9 cellular contexts compared by ENCODE assay signal in the genomic region with DNA sequence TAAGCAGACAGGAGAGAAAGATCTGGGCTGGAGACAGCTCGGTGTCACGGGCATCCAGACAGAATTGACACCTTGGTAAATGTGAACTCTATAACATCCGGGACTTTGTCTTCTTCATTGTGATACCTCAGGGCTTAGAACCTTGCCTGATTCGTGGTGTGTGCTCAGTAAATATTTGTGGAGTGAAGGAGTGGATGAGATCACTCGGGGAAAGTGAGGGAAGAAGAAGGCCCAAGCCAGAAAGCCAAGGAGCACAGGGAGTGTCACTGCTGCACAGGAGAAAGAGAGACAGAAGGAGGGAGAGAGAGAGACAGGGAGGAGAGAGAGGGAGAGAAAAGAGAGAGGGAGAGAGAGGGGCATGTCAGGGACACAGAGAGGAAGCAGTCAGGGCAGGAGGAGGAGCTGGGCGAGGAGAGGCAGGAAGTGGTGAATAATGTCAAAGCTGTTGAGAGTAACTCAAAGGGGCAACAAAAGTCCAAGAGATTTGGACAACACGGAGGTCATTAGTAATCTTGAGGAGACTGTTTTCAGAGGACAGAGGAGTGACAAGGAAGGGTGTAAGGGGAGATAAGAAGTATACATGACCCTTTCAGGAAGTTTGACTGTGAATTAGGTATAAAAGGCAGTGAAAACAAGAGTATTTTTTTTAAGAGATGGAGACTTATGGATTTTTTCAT.
DNase-seq lines count a peak whose midpoint lies in the region; ATAC-seq, FAIRE-seq and TF ChIP-seq lines count a peak whose summit lies in the region.
"Had no signal": no experiment of that assay in that cellular context is flagged by ENCODE, and none has a peak within 500 bp of the region (broad histone marks: within the 10 kb centered on the region; RNA-seq: fewer than 3 reads in every experiment).

No MANE protein-coding gene starts in this region.

- SMC1A ChIA-PET in GM12878 (lab: Charles Lee; ENCODE audit: uncharacterized antibody, unreplicated experiment) = interaction anchor here (0.9 to 1.2 kb wide), 2 partner anchors 15 to 171 kb away, joined by 3 to 4 read pairs; no protein-coding TSS in a partner anchor

- H3K9ac ChIP-seq in Loucy (ENCODE audit: low read depth, low read length, poor library complexity, severe bottlenecking) = no peak overlapping the region
- H3K9ac ChIP-seq in GM12878 (ENCODE audit: control insufficient read depth, insufficient read depth, low read length) = no peak overlapping the region
- no peak overlapping the region for H3K9ac ChIP-seq in neural progenitor cell

- ATAC-seq in GM12878 (peak; percentile 46; the same call in 2 of the 3 replicates), GM18867 (IDR thresholded peaks at IDR 0.05; ENCODE audit: unreplicated experiment) (no peak)

- H3K4me1 Mint-ChIP-seq in neural progenitor cell = peaks cover 14% of the 10 kb centered on the region

- no peak for TF ChIP-seq POLR2A in GM12878 (IDR thresholded peaks at IDR 0.05; ENCODE audit: low read depth, low read length)

- no peak overlapping the region for H3K27ac Mint-ChIP-seq in neural progenitor cell

- no peaks in the 10 kb centered on the region for H3K36me3 Mint-ChIP-seq in neural progenitor cell

- POLR2A ChIA-PET in GM12878 (lab: Charles Lee) = no interaction called here

- no peak for TF ChIP-seq RAD21 in GM12878 (IDR thresholded peaks at IDR 0.05; ENCODE audit: insufficient read depth, low read depth, low read length)

- no peaks in the 10 kb centered on the region for H3K36me3 ChIP-seq in Loucy (ENCODE audit: insufficient read depth, low read length)
- no peaks in the 10 kb centered on the region for H3K36me3 ChIP-seq in GM12878 (ENCODE audit: control insufficient read depth in 2 of 2, insufficient read depth in 2 of 2, low read length in 1 of 2)
- H3K36me3 ChIP-seq in neural progenitor cell = no peaks in the 10 kb centered on the region
- H3K36me3 ChIP-seq: lower lobe of right lung, suprapubic skin had no signal

- H3K27me3 Mint-ChIP-seq in neural progenitor cell (ENCODE audit: insufficient read depth, low read depth) = peaks cover 3% of the 10 kb centered on the region

- CTCF ChIA-PET in GM12878 (lab: Yijun Ruan, JAX) = no interaction called here

- DNase-seq in ELR (ENCODE audit: low read depth) = peak; percentile 59
- no peak for DNase-seq in GM12878 (ENCODE audit: low read depth, low spot score)
- DNase-seq in neural progenitor cell (ENCODE audit: low spot score) = no peak
- no peak for DNase-seq in effector CD4-positive, alpha-beta T cell
- no peak for DNase-seq in NCI-H345 (lab: John Stamatoyannopoulos, UW)
- DNase-seq: lower lobe of right lung had no signal

- H3K9me3 ChIP-seq in Loucy (ENCODE audit: insufficient read depth, low read depth, low read length) (no peaks in the 10 kb centered on the region), GM12878 (replicated peaks; ENCODE audit: control insufficient read depth, insufficient read depth, low read length) (no peaks in the 10 kb centered on the region; the same call in 1 of the 3 replicates), neural progenitor cell (ENCODE audit: low read depth) (no peaks in the 10 kb centered on the region)
- H3K9me3 ChIP-seq: lower lobe of right lung, suprapubic skin had no signal

- TF ChIP-seq CTCF in Loucy (conservative IDR thresholded peaks at IDR 0.05; ENCODE audit: low read length) (no peak), GM12878 (IDR thresholded peaks at IDR 0.05 in 2 of 3, conservative IDR thresholded peaks at IDR 0.05 in 1 of 3; ENCODE audit: control insufficient read depth in 2 of 3, extremely low read depth in 1 of 3, insufficient read depth in 1 of 3, low read depth in 3 of 3, low read length in 3 of 3) (no peak), neural progenitor cell (IDR thresholded peaks at IDR 0.05) (no peak)

- H3K4me1 ChIP-seq in Loucy (ENCODE audit: insufficient read depth, low read length, poor library complexity, severe bottlenecking) (peaks cover 11% of the 10 kb centered on the region), GM12878 (ENCODE audit: control insufficient read depth, insufficient read depth, low read length) (peaks cover 10% of the 10 kb centered on the region), neural progenitor cell (peaks cover 5% of the 10 kb centered on the region)
- H3K4me1 ChIP-seq: suprapubic skin had no signal

- H3K4me3 ChIP-seq in Loucy (ENCODE audit: low read length, poor library complexity, severe bottlenecking) (peak overlapping the region; percentile 15), GM12878 (no peak overlapping the region), neural progenitor cell (no peak overlapping the region)
- H3K4me3 ChIP-seq: lower lobe of right lung, suprapubic skin had no signal

- H4K20me1 ChIP-seq in Loucy (ENCODE audit: insufficient read depth, low read length, poor library complexity, severe bottlenecking) (no peaks in the 10 kb centered on the region), GM12878 (ENCODE audit: control insufficient read depth, insufficient read depth) (no peaks in the 10 kb centered on the region), neural progenitor cell (ENCODE audit: low read depth) (no peaks in the 10 kb centered on the region)

- H2AFZ ChIP-seq in Loucy (ENCODE audit: low read length) = peak overlapping the region; percentile 87
- peak overlapping the region; percentile 48 for H2AFZ ChIP-seq in GM12878 (ENCODE audit: control insufficient read depth, low read depth, low read length)
- peak overlapping the region; percentile 46 for H2AFZ ChIP-seq in neural progenitor cell (replicated peaks)

- H3K9me3 Mint-ChIP-seq in neural progenitor cell = no peaks in the 10 kb centered on the region

- no peaks in the 10 kb centered on the region for H3K9me2 ChIP-seq in Loucy (replicated peaks; ENCODE audit: low read depth, low read length)

- no peak for TF ChIP-seq EP300 in GM12878 (IDR thresholded peaks at IDR 0.05; ENCODE audit: borderline replicate concordance in 1 of 2, control insufficient read depth in 1 of 2, low read depth in 2 of 2, low read length in 2 of 2)

- H3K27ac ChIP-seq in GM12878 (ENCODE audit: control insufficient read depth, insufficient read depth) (peak overlapping the region; percentile 22), neural progenitor cell (no peak overlapping the region)
- H3K27ac ChIP-seq: lower lobe of right lung, suprapubic skin had no signal

- FAIRE-seq in GM12878 (lab: Jason Lieb, UNC) = no peak

- peak overlapping the region; percentile 46 for H3K4me2 ChIP-seq in Loucy (ENCODE audit: low read depth, low read length, poor library complexity, severe bottlenecking)
- no peak overlapping the region for H3K4me2 ChIP-seq in GM12878 (ENCODE audit: control insufficient read depth, insufficient read depth)
- no peak overlapping the region for H3K4me2 ChIP-seq in neural progenitor cell

- H3K4me3 Mint-ChIP-seq in neural progenitor cell = no peak overlapping the region

- intact Hi-C loops in GM12878 (cut with micrococcal nuclease; ENCODE audit: unreplicated experiment) = no loop called here

- no peaks in the 10 kb centered on the region for H3K79me2 ChIP-seq in Loucy (ENCODE audit: insufficient read depth, low read length)
- H3K79me2 ChIP-seq in GM12878 (ENCODE audit: control insufficient read depth, insufficient read depth, low read length) = no peaks in the 10 kb centered on the region
- H3K79me2 ChIP-seq in neural progenitor cell (ENCODE audit: low read depth) = no peaks in the 10 kb centered on the region

- H3K27me3 ChIP-seq in Loucy (ENCODE audit: insufficient read depth, low read length, poor library complexity, severe bottlenecking) (peaks cover 36% of the 10 kb centered on the region), GM12878 (replicated peaks in 1 of 2; ENCODE audit: control insufficient read depth in 2 of 2, insufficient read depth in 2 of 2, low read length in 1 of 2) (no peaks in the 10 kb centered on the region), neural progenitor cell (no peaks in the 10 kb centered on the region)
- H3K27me3 ChIP-seq: suprapubic skin had no signal

- RAD21 ChIA-PET in GM12878 (lab: Charles Lee; ENCODE audit: unreplicated experiment) = no interaction called here

- no peaks in the 10 kb centered on the region for H3F3A ChIP-seq in Loucy (ENCODE audit: low read depth)
- H3F3A ChIP-seq in neural progenitor cell (ENCODE audit: low read depth) = no peaks in the 10 kb centered on the region

- in situ Hi-C loops in GM12878 (cut with MboI) = no loop called here

- no TSS peak for BruUV-seq in GM12878 (replicated peaks; lab: Mats Ljungman, UMichigan)

- WGBS in GM12878 (ENCODE audit: insufficient coverage, insufficient replicate concordance, low lambda C conversion rate, missing lambda C conversion rate) = 61% methylated on average over 7 of the region's 7 CpGs

TF ChIP-seq in GM12878, 131 proteins besides CTCF, POLR2A, EP300 and RAD21 (continues in another document):
- TF ChIP-seq, protein P1, sequence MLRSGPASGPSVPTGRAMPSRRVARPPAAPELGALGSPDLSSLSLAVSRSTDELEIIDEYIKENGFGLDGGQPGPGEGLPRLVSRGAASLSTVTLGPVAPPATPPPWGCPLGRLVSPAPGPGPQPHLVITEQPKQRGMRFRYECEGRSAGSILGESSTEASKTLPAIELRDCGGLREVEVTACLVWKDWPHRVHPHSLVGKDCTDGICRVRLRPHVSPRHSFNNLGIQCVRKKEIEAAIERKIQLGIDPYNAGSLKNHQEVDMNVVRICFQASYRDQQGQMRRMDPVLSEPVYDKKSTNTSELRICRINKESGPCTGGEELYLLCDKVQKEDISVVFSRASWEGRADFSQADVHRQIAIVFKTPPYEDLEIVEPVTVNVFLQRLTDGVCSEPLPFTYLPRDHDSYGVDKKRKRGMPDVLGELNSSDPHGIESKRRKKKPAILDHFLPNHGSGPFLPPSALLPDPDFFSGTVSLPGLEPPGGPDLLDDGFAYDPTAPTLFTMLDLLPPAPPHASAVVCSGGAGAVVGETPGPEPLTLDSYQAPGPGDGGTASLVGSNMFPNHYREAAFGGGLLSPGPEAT (IDR thresholded peaks at IDR 0.05; ENCODE audit: low read depth) = no peak
- TF ChIP-seq TCF12 (IDR thresholded peaks at IDR 0.05; ENCODE audit: low read depth, low read length) (no peak), SUZ12 (IDR thresholded peaks at IDR 0.05; ENCODE audit: unreplicated experiment) (no peak), SPI1 (IDR thresholded peaks at IDR 0.05; ENCODE audit: borderline replicate concordance, insufficient read depth, low read depth, low read length) (peak; percentile 7; the same call in 1 of the 2 replicates), ZZZ3 (IDR thresholded peaks at IDR 0.05; ENCODE audit: control insufficient read depth, insufficient read length, low read depth) (no peak), SIX5 (IDR thresholded peaks at IDR 0.05; ENCODE audit: low read depth, low read length, severe bottlenecking) (no peak)
- TF ChIP-seq, protein P2, sequence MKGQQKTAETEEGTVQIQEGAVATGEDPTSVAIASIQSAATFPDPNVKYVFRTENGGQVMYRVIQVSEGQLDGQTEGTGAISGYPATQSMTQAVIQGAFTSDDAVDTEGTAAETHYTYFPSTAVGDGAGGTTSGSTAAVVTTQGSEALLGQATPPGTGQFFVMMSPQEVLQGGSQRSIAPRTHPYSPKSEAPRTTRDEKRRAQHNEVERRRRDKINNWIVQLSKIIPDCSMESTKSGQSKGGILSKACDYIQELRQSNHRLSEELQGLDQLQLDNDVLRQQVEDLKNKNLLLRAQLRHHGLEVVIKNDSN (IDR thresholded peaks at IDR 0.05; ENCODE audit: borderline replicate concordance, extremely low read length, insufficient read depth, low read depth, low read length) = no peak
